ENCODE assay signal across 8 cellular contexts in the genomic region with DNA sequence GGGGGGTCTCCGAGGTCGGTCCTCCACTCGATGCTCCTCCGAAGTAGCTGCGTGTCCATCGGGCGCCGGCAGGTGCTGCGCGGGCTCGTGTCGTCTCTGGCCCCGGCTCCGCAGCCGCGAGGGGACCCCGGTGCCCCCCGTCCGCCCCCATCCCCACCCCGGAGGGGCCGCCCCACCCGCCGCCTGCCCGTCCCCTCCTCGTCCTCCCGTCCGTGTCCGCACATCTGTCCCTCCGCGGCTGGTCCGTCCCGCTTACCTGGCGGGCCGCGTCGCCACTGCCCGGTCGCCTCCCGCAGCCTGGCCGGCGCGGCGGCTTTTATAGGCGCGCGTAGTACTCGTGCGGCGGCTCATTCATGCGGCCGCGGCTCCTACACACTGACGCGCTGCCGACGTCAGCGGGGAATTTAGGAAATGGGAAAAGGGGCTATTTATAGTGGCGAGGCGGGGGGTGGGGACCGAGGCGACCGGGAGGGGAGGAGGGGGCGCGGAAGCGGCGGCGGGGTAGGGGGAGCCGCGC. TPM values are rescaled to one million over a fixed set of nuclear protein-coding genes. Genes with fewer than 3 reads are reported as not detected.
A peak's percentile ranks its signal among the peaks of the same experiment; 100 is the strongest.
DNase-seq lines count a peak whose midpoint lies in the region; ATAC-seq, FAIRE-seq and TF ChIP-seq lines count a peak whose summit lies in the region.

No MANE protein-coding gene starts in this region.

- H3K4me3 Mint-ChIP-seq in T-cell = peak overlapping the region in 2 of 3 donors; percentile 34 to 74
- peak overlapping the region; percentile 65 to 81 for H3K4me3 Mint-ChIP-seq in stimulated activated naive CD8-positive, alpha-beta T cell treated with anti-CD3 and anti-CD28 coated beads, Interleukin-15, amount 100 ng/mL, for 72 hours

- H3K4me1 ChIP-seq in gastroesophageal sphincter = peaks cover 0 to 63% (median 16%) of the 10 kb centered on the region in 3 donors

- no peaks in the 10 kb centered on the region for H3K9me3 Mint-ChIP-seq in T-cell
- H3K9me3 Mint-ChIP-seq in stimulated activated naive CD8-positive, alpha-beta T cell treated with anti-CD3 and anti-CD28 coated beads, Interleukin-15, amount 100 ng/mL, for 72 hours = no peaks in the 10 kb centered on the region

- peak; percentile 44 for DNase-seq in activated CD4-positive, CD25-positive, alpha-beta regulatory T cell treated with anti-CD3 and anti-CD28 coated beads, Interleukin-2, amount 50 U/mL, for 72 hours
- DNase-seq in activated CD4-positive, CD25-positive, alpha-beta regulatory T cell (lab: John Stamatoyannopoulos, UW) = no peak
- DNase-seq in T-cell = no peak
- DNase-seq in stimulated activated naive CD8-positive, alpha-beta T cell treated with anti-CD3 and anti-CD28 coated beads, Interleukin-15, amount 100 ng/mL, for 72 hours = peak in 1 of 2 donors; percentile 34
- no peak for DNase-seq in NAMALWA (ENCODE audit: low spot score)
- no peak for DNase-seq in RCC 7860 (ENCODE audit: low spot score)

- H3K36me3 ChIP-seq in gastroesophageal sphincter = no peaks in the 10 kb centered on the region

- H3K27me3 ChIP-seq in gastroesophageal sphincter = peaks cover 47% of the 10 kb centered on the region

- no CpG with 5 or more reads among the region's 69 CpGs for WGBS in gastroesophageal sphincter (ENCODE audit: low coverage in 1 of 2), 2 donors

- H3K4me1 Mint-ChIP-seq in T-cell = peaks cover 21 to 30% (median 29%) of the 10 kb centered on the region in 3 donors
- peaks cover 41% of the 10 kb centered on the region for H3K4me1 Mint-ChIP-seq in stimulated activated naive CD8-positive, alpha-beta T cell treated with anti-CD3 and anti-CD28 coated beads, Interleukin-15, amount 100 ng/mL, for 72 hours

- no peak for TF ChIP-seq POLR2A in gastroesophageal sphincter (IDR thresholded peaks at IDR 0.05)

- TF ChIP-seq EP300 in gastroesophageal sphincter (IDR thresholded peaks at IDR 0.05) = no peak

- H3K4me3 ChIP-seq in gastroesophageal sphincter = peak overlapping the region; percentile 50 to 75

- H3K9me3 ChIP-seq in gastroesophageal sphincter = no peaks in the 10 kb centered on the region

- no peaks in the 10 kb centered on the region for H3K36me3 Mint-ChIP-seq in T-cell

- CTCF ChIA-PET in T-cell (lab: Charles Lee) = interaction anchor here in 1 of 2 donors (0.6 to 1.4 kb wide), 2 partner anchors 169 to 764 kb away, joined by 3 to 4 read pairs; no protein-coding TSS in a partner anchor

- H3K27me3 Mint-ChIP-seq in T-cell = no peaks in the 10 kb centered on the region
- peaks cover 25% of the 10 kb centered on the region for H3K27me3 Mint-ChIP-seq in stimulated activated naive CD8-positive, alpha-beta T cell treated with anti-CD3 and anti-CD28 coated beads, Interleukin-15, amount 100 ng/mL, for 72 hours

- FAIRE-seq in RCC 7860 (lab: Jason Lieb, UNC) = no peak

- POLR2A ChIA-PET in T-cell (lab: Charles Lee) = no interaction called here

- ATAC-seq in T-cell (replicated peaks in 1 of 4) (no peak), gastroesophageal sphincter (no peak), GM18861 (IDR thresholded peaks at IDR 0.05; ENCODE audit: unreplicated experiment) (no peak)
- no peak for ATAC-seq in stimulated activated naive CD8-positive, alpha-beta T cell treated with anti-CD3 and anti-CD28 coated beads, Interleukin-15, amount 100 ng/mL, for 72 hours

- peak in 1 of 4 experiments; percentile 4 for TF ChIP-seq CTCF in gastroesophageal sphincter (IDR thresholded peaks at IDR 0.05)

- peak overlapping the region in 3 of 4 donors; percentile 32 to 77 (median 67) for H3K27ac ChIP-seq in gastroesophageal sphincter

- no peak overlapping the region for H3K27ac Mint-ChIP-seq in T-cell
- no peak overlapping the region for H3K27ac Mint-ChIP-seq in stimulated activated naive CD8-positive, alpha-beta T cell treated with anti-CD3 and anti-CD28 coated beads, Interleukin-15, amount 100 ng/mL, for 72 hours

RNA-seq across cellular contexts. Expression of gene HIC1, which starts 4.0 kb away (rescaled TPM):
- 10 to 100 TPM in 1 of 5 donors, 1 to 10 TPM in 4; 3.2 to 12.3 (median 8.4) TPM for total RNA-seq in T-cell
- total RNA-seq in gastroesophageal sphincter = 10 to 100 TPM; 32.8 to 56.2 (median 41.6) TPM

RNA-seq across cellular contexts. Expression of gene OVCA2, which starts 9.1 kb away (rescaled TPM):
- total RNA-seq in T-cell (10 to 100 TPM; 31.0 to 36.8 (median 31.8) TPM), gastroesophageal sphincter (10 to 100 TPM; 19.6 to 40.3 (median 36.5) TPM)

RNA-seq across cellular contexts. Expression of gene DPH1, which starts 21.0 kb away (rescaled TPM):
- total RNA-seq in T-cell (100 to 1,000 TPM in 2 of 5 donors, 10 to 100 TPM in 3; 84.6 to 116 (median 94.2) TPM), gastroesophageal sphincter (10 to 100 TPM; 29.9 to 35.6 (median 34.0) TPM)

RNA-seq across cellular contexts. Expression of gene RTN4RL1, which starts 25.8 kb away (rescaled TPM):
- total RNA-seq in T-cell (1 to 10 TPM in 2 of 5 donors, under 1 TPM in 3; 0.43 to 1.1 (median 0.63) TPM), gastroesophageal sphincter (under 1 TPM in 3 of 4 donors, not detected in 1; 0.58 to 0.81 (median 0.72) TPM)
